In genomic region chr6:98039443-98039842, GRCh38 we compare ENCODE assay signal across 14 cellular contexts.
"Had no signal": no experiment of that assay in that cellular context is flagged by ENCODE, and none has a peak within 500 bp of the region (broad histone marks: within the 10 kb centered on the region; RNA-seq: fewer than 3 reads in every experiment).

No MANE protein-coding gene starts in this region.

- H3K27me3 ChIP-seq: right atrium auricular region, vagina had no signal

- H3K4me3 Mint-ChIP-seq: activated naive CD8-positive, alpha-beta T cell treated with anti-CD3 and anti-CD28 coated beads for 36 hours; activated T-cell treated with anti-CD3 and anti-CD28 coated beads, Interleukin-2, amount 50 U/mL, for 4 hours; dendritic cell treated with granulocyte-macrophage colony-stimulating factor and Interleukin-4, amounts not matched to agents 40 ng/mL and 50 ng/mL, for 4 days had no signal

- H3K9me3 ChIP-seq: left ventricle myocardium inferior, right atrium auricular region, tibial artery, vagina had no signal

- H3K27ac Mint-ChIP-seq: activated naive CD8-positive, alpha-beta T cell treated with anti-CD3 and anti-CD28 coated beads for 36 hours; dendritic cell treated with granulocyte-macrophage colony-stimulating factor and Interleukin-4, amounts not matched to agents 40 ng/mL and 50 ng/mL, for 4 days had no signal

- H3K36me3 ChIP-seq: left ventricle myocardium inferior, right atrium auricular region, tibial artery, vagina had no signal

- H3K27me3 Mint-ChIP-seq: activated naive CD8-positive, alpha-beta T cell treated with anti-CD3 and anti-CD28 coated beads for 36 hours; dendritic cell treated with granulocyte-macrophage colony-stimulating factor and Interleukin-4, amounts not matched to agents 40 ng/mL and 50 ng/mL, for 4 days had no signal

- H3K9me3 Mint-ChIP-seq: activated naive CD8-positive, alpha-beta T cell treated with anti-CD3 and anti-CD28 coated beads for 36 hours; activated T-cell treated with anti-CD3 and anti-CD28 coated beads, Interleukin-2, amount 50 U/mL, for 4 hours; dendritic cell treated with granulocyte-macrophage colony-stimulating factor and Interleukin-4, amounts not matched to agents 40 ng/mL and 50 ng/mL, for 4 days had no signal

- H3K4me3 ChIP-seq: left ventricle myocardium inferior, right atrium auricular region, tibial artery, vagina had no signal

- DNase-seq: activated CD4-positive, alpha-beta T cell treated with anti-CD3 and anti-CD28 coated beads for 1 hour; activated CD4-positive, alpha-beta T cell treated with anti-CD3 and anti-CD28 coated beads, Interleukin-2, amount 50 U/mL, for 48 hours; activated gamma-delta T cell; activated naive CD8-positive, alpha-beta T cell treated with anti-CD3 and anti-CD28 coated beads for 36 hours; activated T-cell treated with anti-CD3 and anti-CD28 coated beads, Interleukin-2, amount 50 U/mL, for 4 hours; cerebellar nuclear complex; left ventricle myocardium inferior; posterior cingulate gyrus; small intestine; T-helper 9 cell; tibial artery had no signal

- H3K27ac ChIP-seq: left ventricle myocardium inferior, right atrium auricular region, tibial artery, vagina had no signal

- H3K4me1 Mint-ChIP-seq: activated naive CD8-positive, alpha-beta T cell treated with anti-CD3 and anti-CD28 coated beads for 36 hours had no signal

- H3K36me3 Mint-ChIP-seq: activated naive CD8-positive, alpha-beta T cell treated with anti-CD3 and anti-CD28 coated beads for 36 hours had no signal

- H3K4me1 ChIP-seq: left ventricle myocardium inferior, right atrium auricular region, tibial artery, vagina had no signal
